Comparison of ENCODE assay signal across 11 cellular contexts in the genomic region with DNA sequence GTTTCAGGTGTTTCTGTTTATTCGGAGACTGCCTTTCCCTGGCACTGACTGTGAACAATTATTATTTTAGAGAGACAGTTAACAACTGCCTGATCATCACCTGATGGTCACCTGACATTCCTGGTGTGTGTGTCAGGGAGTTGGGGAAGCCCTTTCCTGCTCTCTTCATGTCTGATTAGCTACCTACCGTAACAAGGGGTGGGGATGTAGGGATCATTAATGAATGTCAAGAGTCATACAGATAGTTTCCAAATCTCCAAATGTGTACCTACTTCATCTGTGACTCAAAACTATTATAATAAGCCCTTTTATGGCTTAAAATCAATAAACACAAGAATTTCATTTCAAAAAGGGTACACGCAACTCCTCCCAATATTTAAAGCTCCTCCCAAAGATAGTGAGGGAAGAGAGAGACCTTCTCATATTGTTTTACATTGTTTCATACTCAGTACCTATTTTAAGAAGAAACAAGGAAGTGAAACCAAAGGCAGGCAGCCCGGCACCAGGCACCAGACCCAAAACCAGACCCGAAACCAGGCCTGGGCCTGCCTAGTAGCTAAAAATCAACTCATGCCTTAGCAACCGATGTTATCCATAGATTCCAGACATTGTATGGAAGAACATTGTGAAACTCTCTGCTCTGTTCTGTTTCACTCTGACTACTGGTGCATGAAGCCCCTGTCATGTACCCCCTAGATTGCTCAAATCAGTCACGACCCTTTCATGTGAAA.
DNase-seq lines count a peak whose midpoint lies in the region; ATAC-seq, FAIRE-seq and TF ChIP-seq lines count a peak whose summit lies in the region.
"Had no signal": no experiment of that assay in that cellular context is flagged by ENCODE, and none has a peak within 500 bp of the region (broad histone marks: within the 10 kb centered on the region; RNA-seq: fewer than 3 reads in every experiment).

No MANE protein-coding gene starts in this region.

- H3K4me3 ChIP-seq in ascending aorta (peak overlapping the region in 1 of 2 donors; percentile 7), small intestine (ENCODE audit: low read depth in 1 of 2, low read length in 2 of 2) (no peak overlapping the region)

- no peaks in the 10 kb centered on the region for H3K4me1 Mint-ChIP-seq in effector memory CD8-positive, alpha-beta T cell (ENCODE audit: low read depth in 2 of 2)

- H3K36me3 Mint-ChIP-seq in effector memory CD8-positive, alpha-beta T cell (ENCODE audit: insufficient read depth), result peaks cover 3% of the 10 kb centered on the region

- H3K27me3 Mint-ChIP-seq in effector memory CD8-positive, alpha-beta T cell, result no peaks in the 10 kb centered on the region

- H3K36me3 ChIP-seq in ascending aorta (no peaks in the 10 kb centered on the region), small intestine (ENCODE audit: control insufficient read depth in 2 of 2, insufficient read depth in 2 of 2, low read length in 2 of 2) (no peaks in the 10 kb centered on the region)

- DNase-seq in GM12891 (ENCODE audit: insufficient read length, low spot score) (no peak), ascending aorta (ENCODE audit: low spot score in 2 of 2) (no peak), small intestine (no peak)
- DNase-seq in stimulated activated CD4-positive, alpha-beta T cell treated with anti-CD3 and anti-CD28 coated beads, Interleukin-1b, Interleukin-23, amount 100 ng/mL, for 48 hours, result no peak
- DNase-seq in stimulated activated CD4-positive, alpha-beta T cell treated with anti-CD3 and anti-CD28 coated beads, Interleukin-4, amount 100 ng/mL, for 24 hours, result no peak
- DNase-seq in effector memory CD8-positive, alpha-beta T cell, result no peak
- DNase-seq: SHP77 treated with DMSO at 0.1 percent for 48 hours had no signal

- peak overlapping the region; percentile 41 to 42 for H3K27ac ChIP-seq in ascending aorta
- peak overlapping the region in 1 of 2 donors; percentile 78 for H3K27ac ChIP-seq in small intestine (ENCODE audit: low read depth in 1 of 2, low read length in 1 of 2)

- no peak overlapping the region for H3K27ac Mint-ChIP-seq in effector memory CD8-positive, alpha-beta T cell
- H3K27ac Mint-ChIP-seq: activated T-helper 1 cell treated with anti-CD3 and anti-CD28 coated beads, Interleukin-12 subunit alpha, Interleukin-12 subunit beta, Interleukin-2, Interleukin-4 antibody, amounts not matched to agents 30 ng/mL and 10 ng/mL and 1 ng/mL, durations not matched to agents 14 hours and 24 hours and 36 hours had no signal

- TF ChIP-seq CTCF in ascending aorta (IDR thresholded peaks at IDR 0.05), result no peak

- 63 to 73% (median 70%) methylated on average over 7 of the region's 7 CpGs for WGBS in small intestine, 3 donors

- H3K4me1 ChIP-seq in ascending aorta (peaks cover 3 to 9% of the 10 kb centered on the region in 2 donors), small intestine (ENCODE audit: control insufficient read depth in 2 of 2, insufficient read depth in 1 of 2, low read depth in 1 of 2, low read length in 1 of 2) (no peaks in the 10 kb centered on the region)

- TF ChIP-seq POLR2A in GM12891 (IDR thresholded peaks at IDR 0.05; ENCODE audit: low read depth, low read length), result no peak

- intact Hi-C loops in ascending aorta (cut with DNase I), result no loop called here

- H3K4me3 Mint-ChIP-seq in effector memory CD8-positive, alpha-beta T cell, result no peak overlapping the region
- H3K4me3 Mint-ChIP-seq: activated T-helper 1 cell treated with anti-CD3 and anti-CD28 coated beads, Interleukin-12 subunit alpha, Interleukin-12 subunit beta, Interleukin-2, Interleukin-4 antibody, amounts not matched to agents 30 ng/mL and 10 ng/mL and 1 ng/mL, durations not matched to agents 14 hours and 24 hours and 36 hours had no signal

- peak; percentile 93 for FAIRE-seq in GM12891 (lab: Jason Lieb, UNC)
- FAIRE-seq in small intestine (lab: Jason Lieb, UNC), result no peak
- FAIRE-seq: endothelial cell of umbilical vein had no signal

- H3K27me3 ChIP-seq in ascending aorta (no peaks in the 10 kb centered on the region), small intestine (ENCODE audit: control insufficient read depth in 2 of 2, insufficient read depth in 2 of 2, low read length in 2 of 2) (no peaks in the 10 kb centered on the region)

- H3K9me3 ChIP-seq in ascending aorta (no peaks in the 10 kb centered on the region), small intestine (ENCODE audit: control insufficient read depth, low read depth) (no peaks in the 10 kb centered on the region)

- ATAC-seq in GM21515 (IDR thresholded peaks at IDR 0.05; ENCODE audit: unreplicated experiment), result peak; percentile 45
- ATAC-seq in HG03280 (IDR thresholded peaks at IDR 0.05; ENCODE audit: unreplicated experiment), result peak; percentile 43
- ATAC-seq in effector memory CD8-positive, alpha-beta T cell (replicated peaks), result no peak

- no peaks in the 10 kb centered on the region for H3K9me3 Mint-ChIP-seq in effector memory CD8-positive, alpha-beta T cell
- H3K9me3 Mint-ChIP-seq: activated T-helper 1 cell treated with anti-CD3 and anti-CD28 coated beads, Interleukin-12 subunit alpha, Interleukin-12 subunit beta, Interleukin-2, Interleukin-4 antibody, amounts not matched to agents 30 ng/mL and 10 ng/mL and 1 ng/mL, durations not matched to agents 14 hours and 24 hours and 36 hours had no signal

TF ChIP-seq in GM12891, 5 proteins besides CTCF, POLR2A, EP300 and RAD21:
- TF ChIP-seq TAF1 (IDR thresholded peaks at IDR 0.05; ENCODE audit: low read depth, low read length) (no peak), PAX5 (IDR thresholded peaks at IDR 0.05; ENCODE audit: insufficient read depth, low read length, severe bottlenecking) (no peak), SPI1 (IDR thresholded peaks at IDR 0.05; ENCODE audit: low read depth, low read length) (peak; percentile 97)
TF ChIP-seq in GM12891: peak in this region for 1.
